Comparison of ENCODE assay signal across 8 cellular contexts in the genomic region with DNA sequence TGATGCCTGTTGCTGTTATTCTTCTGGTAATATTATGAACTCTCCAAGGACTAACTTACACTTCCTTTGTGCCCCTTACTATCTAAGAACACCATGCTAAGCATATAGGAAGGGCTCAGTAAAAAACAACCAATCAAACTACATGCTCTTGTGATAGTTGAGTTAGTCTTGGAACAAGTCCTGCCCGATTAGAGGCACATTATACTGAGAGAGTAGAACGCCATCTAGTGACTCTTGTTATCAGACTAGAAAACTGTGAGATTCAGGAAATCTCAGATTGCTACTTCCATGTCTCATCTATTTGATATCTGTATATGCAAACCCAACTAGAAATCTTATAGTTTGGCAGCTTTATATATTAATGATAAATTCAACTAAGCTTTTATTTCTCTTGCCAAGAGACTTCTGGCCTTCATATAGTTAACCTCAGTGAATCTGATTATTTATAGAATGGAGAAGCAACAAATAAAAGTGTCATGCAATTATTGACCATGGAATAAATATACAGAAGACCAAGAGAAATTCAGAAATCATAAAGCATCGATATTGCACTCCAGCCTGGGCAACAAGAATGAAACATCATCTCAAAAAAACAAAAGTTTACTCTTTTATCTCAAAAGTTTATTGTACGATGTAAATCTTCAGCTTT. TPM values are rescaled to one million over a fixed set of nuclear protein-coding genes. Genes with fewer than 3 reads are reported as not detected.
A peak's percentile ranks its signal among the peaks of the same experiment; 100 is the strongest.
DNase-seq lines count a peak whose midpoint lies in the region; ATAC-seq and TF ChIP-seq lines count a peak whose summit lies in the region.

No MANE protein-coding gene starts in this region.

- H3K4me3 ChIP-seq in fibroblast of mammary gland (ENCODE audit: control insufficient read depth, low read depth, low read length) = no peak overlapping the region

- ATAC-seq in HG03442 (IDR thresholded peaks at IDR 0.05; ENCODE audit: unreplicated experiment) = no peak

- DNase-seq in A172 (ENCODE audit: low spot score) (peak; percentile 47), GM10266 (ENCODE audit: extremely low spot score) (peak; percentile 66), NCI-H1694 treated with DMSO at 0.1 percent for 48 hours (lab: John Stamatoyannopoulos, UW) (peak; percentile 83), SW480 (ENCODE audit: low spot score) (peak; percentile 76), fibroblast of mammary gland (ENCODE audit: low read depth) (peak; percentile 81), non-pigmented ciliary epithelial cell (ENCODE audit: low read depth) (peak; percentile 62)
- no peak for DNase-seq in activated naive CD4-positive, alpha-beta T cell treated with Interleukin-2 at 50 U/mL for 16 hours

- peak; percentile 63 for TF ChIP-seq CTCF in GM10266 (IDR thresholded peaks at IDR 0.05; ENCODE audit: control insufficient read depth, insufficient read depth, low read depth, missing control alignments)
- peak; percentile 74 for TF ChIP-seq CTCF in fibroblast of mammary gland (conservative IDR thresholded peaks at IDR 0.05; ENCODE audit: control insufficient read depth, insufficient read depth, low read depth, low read length)

RNA-seq across cellular contexts. Expression of gene SRRM1, which starts 7.8 kb away (rescaled TPM):
- total RNA-seq in A172 (2014; rRNA removed; shearing (Covaris generic)) = 16.8 and 38.4 TPM in 2 replicates
